ENCODE assay signal across 14 cellular contexts in genomic region chr3:117786339-117786738, GRCh38.
DNase-seq lines count a peak whose midpoint lies in the region; ATAC-seq and TF ChIP-seq lines count a peak whose summit lies in the region.
"Had no signal": no experiment of that assay in that cellular context is flagged by ENCODE, and none has a peak within 500 bp of the region (broad histone marks: within the 10 kb centered on the region; RNA-seq: fewer than 3 reads in every experiment).

No MANE protein-coding gene starts in this region.

- H3K9ac ChIP-seq in GM23248, result no peak overlapping the region

- DNase-seq in AG10803 (ENCODE audit: low read depth) (peak; percentile 8), GM23248 (no peak), astrocyte of the cerebellum (ENCODE audit: low read depth) (peak; percentile 4), dedifferentiated amniotic fluid mesenchymal stem cell (ENCODE audit: extremely low spot score) (peak; percentile 34), omental fat pad (ENCODE audit: low spot score) (no peak), NCI-H69 (lab: John Stamatoyannopoulos, UW) (no peak), D341Med (ENCODE audit: low spot score) (no peak), right lobe of liver (no peak)
- DNase-seq: CD8-positive, alpha-beta T cell; COR-L47; DND-41; H7 had no signal

- H3K4me3 ChIP-seq in AG10803 (ENCODE audit: low read length), result no peak overlapping the region
- H3K4me3 ChIP-seq in GM23248, result no peak overlapping the region
- no peak overlapping the region for H3K4me3 ChIP-seq in astrocyte of the cerebellum (ENCODE audit: low read depth, low read length)
- no peak overlapping the region for H3K4me3 ChIP-seq in right lobe of liver
- H3K4me3 ChIP-seq: GM12878, GM23338 had no signal

- H3K27ac ChIP-seq in GM23248 (no peak overlapping the region), right lobe of liver (no peak overlapping the region)

- no peak overlapping the region for H2AFZ ChIP-seq in GM23248
- H2AFZ ChIP-seq: GM23338 had no signal

- H3F3A ChIP-seq in GM23248 (ENCODE audit: insufficient read depth), result no peaks in the 10 kb centered on the region

- H3K4me1 ChIP-seq in GM23248 (ENCODE audit: insufficient read depth) (peaks cover 40% of the 10 kb centered on the region), right lobe of liver (no peaks in the 10 kb centered on the region)

- H3K36me3 ChIP-seq in GM23248 (ENCODE audit: low read depth), result no peaks in the 10 kb centered on the region
- H3K36me3 ChIP-seq in right lobe of liver, result no peaks in the 10 kb centered on the region

- TF ChIP-seq POLR2A in right lobe of liver (IDR thresholded peaks at IDR 0.05), result no peak

- WGBS in GM23248 (ENCODE audit: low coverage in 1 of 2, low lambda C conversion rate in 2 of 2, missing lambda C conversion rate in 2 of 2), 2 experiments, result 60 to 68% methylated on average over 2 of the region's 2 CpGs
- 63% methylated on average over 2 of the region's 2 CpGs for WGBS in right lobe of liver (ENCODE audit: insufficient coverage, low coverage, low lambda C conversion rate, missing lambda C conversion rate)

- H3K27me3 ChIP-seq in GM23248 (replicated peaks; ENCODE audit: insufficient read depth) (no peaks in the 10 kb centered on the region), right lobe of liver (no peaks in the 10 kb centered on the region)

- H3K79me2 ChIP-seq in GM23248 (ENCODE audit: insufficient read depth), result no peaks in the 10 kb centered on the region

- in situ Hi-C loops in GM23248 (cut with MboI), result no loop called here
- in situ Hi-C loops in astrocyte of the cerebellum (cut with HindIII; ENCODE audit: low sequenced_read_pairs), result no loop called here

- H3K4me2 ChIP-seq in GM23248 (ENCODE audit: unreplicated experiment), result peak overlapping the region; percentile 50
- H3K4me2 ChIP-seq: GM23338 had no signal

- no peaks in the 10 kb centered on the region for H3K9me2 ChIP-seq in GM23248 (ENCODE audit: insufficient read depth)

- TF ChIP-seq CTCF in AG10803 (conservative IDR thresholded peaks at IDR 0.05; ENCODE audit: low read length) (no peak), astrocyte of the cerebellum (IDR thresholded peaks at IDR 0.05; ENCODE audit: low read depth, low read length, missing control alignments) (no peak), omental fat pad (IDR thresholded peaks at IDR 0.05) (no peak), right lobe of liver (IDR thresholded peaks at IDR 0.05) (no peak)

- ATAC-seq in omental fat pad (ENCODE audit: low FRiP score) (no peak), right lobe of liver (no peak)
- ATAC-seq: CD8-positive, alpha-beta T cell; GM12878; GM23338 had no signal

- H3K9me3 ChIP-seq in GM23248 (ENCODE audit: low read depth) (no peaks in the 10 kb centered on the region), right lobe of liver (no peaks in the 10 kb centered on the region)

- no peaks in the 10 kb centered on the region for H4K20me1 ChIP-seq in GM23248 (ENCODE audit: insufficient read depth)

- intact Hi-C loops in right lobe of liver (cut with DNase I), result no loop called here

Comparison
In these comparisons a context has a peak if more than half of its experiments do, and no peak if none do; other contexts are left out.
1. DNase-seq: peak in AG10803 (single experiment), astrocyte of the cerebellum (single experiment) and dedifferentiated amniotic fluid mesenchymal stem cell (single experiment); none in GM23248 (single experiment), omental fat pad (single experiment), NCI-H69 (single experiment), D341Med (single experiment) and right lobe of liver (0 of 3).